ENCODE assay signal across 8 cellular contexts in genomic region chr4:109816082-109816442, GRCh38. TPM values are rescaled to one million over a fixed set of nuclear protein-coding genes. Genes with fewer than 3 reads are reported as not detected.
DNase-seq lines count a peak whose midpoint lies in the region; ATAC-seq and TF ChIP-seq lines count a peak whose summit lies in the region.

No MANE protein-coding gene starts in this region.

- H4K20me1 ChIP-seq in DND-41 (ENCODE audit: insufficient read depth, low read length) (no peaks in the 10 kb centered on the region; the same call in 1 of the 2 replicates), SU-DHL-6 (ENCODE audit: low read depth, low read length) (no peaks in the 10 kb centered on the region)

- H3K9me3 ChIP-seq in DND-41 (ENCODE audit: insufficient read depth, low read length, severe bottlenecking) (no peaks in the 10 kb centered on the region), SU-DHL-6 (ENCODE audit: insufficient read depth, low read length) (no peaks in the 10 kb centered on the region), liver (ENCODE audit: control insufficient read depth in 4 of 4, low read length in 3 of 4) (no peaks in the 10 kb centered on the region)

- H3K4me2 ChIP-seq in DND-41 (ENCODE audit: insufficient read depth, low read length) (peak overlapping the region; percentile 76), SU-DHL-6 (ENCODE audit: low read depth, low read length, poor library complexity, severe bottlenecking) (peak overlapping the region; percentile 59)

- H3K9ac ChIP-seq in DND-41 (ENCODE audit: low read depth, low read length), result peak overlapping the region; percentile 67
- H3K9ac ChIP-seq in SU-DHL-6 (ENCODE audit: low read length), result peak overlapping the region; percentile 89
- peak overlapping the region; percentile 82 to 84 for H3K9ac ChIP-seq in liver (ENCODE audit: low read depth in 1 of 2, low read length in 2 of 2)

- no peaks in the 10 kb centered on the region; the same call in 1 of the 2 replicates for H3F3A ChIP-seq in SU-DHL-6 (ENCODE audit: insufficient read depth)

- H3K79me2 ChIP-seq in DND-41 (ENCODE audit: insufficient read depth, low read length) (peaks cover 43% of the 10 kb centered on the region), SU-DHL-6 (ENCODE audit: insufficient read depth, low read length) (peaks cover 31% of the 10 kb centered on the region)

- no peaks in the 10 kb centered on the region for H3K9me2 ChIP-seq in SU-DHL-6 (replicated peaks; ENCODE audit: insufficient read depth, low read length)

- WGBS in liver, result under 1% methylated on average over 19 of the region's 19 CpGs

- H3K27ac ChIP-seq in DND-41 (ENCODE audit: low read length) (peak overlapping the region; percentile 86), SU-DHL-6 (ENCODE audit: low read depth, low read length) (peak overlapping the region; percentile 48; the same call in 1 of the 2 replicates), liver (ENCODE audit: low read depth in 1 of 2, low read length in 2 of 2) (peak overlapping the region in 1 of 2 donors; percentile 87)

- peaks cover 32% of the 10 kb centered on the region for H3K4me1 ChIP-seq in DND-41 (ENCODE audit: insufficient read depth, low read length)
- H3K4me1 ChIP-seq in liver (ENCODE audit: control insufficient read depth in 4 of 4, insufficient read depth in 4 of 4, low read length in 3 of 4), result peaks cover 2 to 20% (median 16%) of the 10 kb centered on the region in 4 donors

- H3K4me3 ChIP-seq in DND-41 (ENCODE audit: low read depth in 1 of 2, low read length in 2 of 2), result peak overlapping the region; percentile 59 to 81
- H3K4me3 ChIP-seq in SU-DHL-6 (ENCODE audit: insufficient read depth, low read length, poor library complexity, severe bottlenecking), result peak overlapping the region; percentile 82
- peak overlapping the region; percentile 95 for H3K4me3 ChIP-seq in astrocyte of the cerebellum (ENCODE audit: low read depth, low read length)
- peak overlapping the region; percentile 81 to 97 (median 85) for H3K4me3 ChIP-seq in liver (ENCODE audit: low read depth in 1 of 3, low read length in 3 of 3)

- ATAC-seq in DND-41 (ENCODE audit: insufficient read depth, low read depth) (peak; percentile 44), GM18502 (IDR thresholded peaks at IDR 0.05; ENCODE audit: poor library complexity, unreplicated experiment) (no peak)

- no peak for TF ChIP-seq CTCF in DND-41 (IDR thresholded peaks at IDR 0.05; ENCODE audit: borderline replicate concordance, extremely low read depth, low read length, poor library complexity, severe bottlenecking)
- TF ChIP-seq CTCF in SU-DHL-6 (IDR thresholded peaks at IDR 0.05; ENCODE audit: insufficient read depth, low read length, poor library complexity, severe bottlenecking), result no peak
- no peak for TF ChIP-seq CTCF in astrocyte of the cerebellum (IDR thresholded peaks at IDR 0.05; ENCODE audit: low read depth, low read length, missing control alignments)
- no peak for TF ChIP-seq CTCF in liver (IDR thresholded peaks at IDR 0.05; ENCODE audit: low read depth, low read length, missing input control)

- no peak for TF ChIP-seq RAD21 in liver (IDR thresholded peaks at IDR 0.05)

- H3K36me3 ChIP-seq in DND-41 (ENCODE audit: insufficient read depth, low read length) (peaks cover 42% of the 10 kb centered on the region), SU-DHL-6 (ENCODE audit: low read length) (no peaks in the 10 kb centered on the region), liver (ENCODE audit: control insufficient read depth in 4 of 4, insufficient read depth in 3 of 4, low read depth in 1 of 4, low read length in 3 of 4) (peaks cover 2 to 15% (median 10%) of the 10 kb centered on the region in 4 donors)

- in situ Hi-C loops in astrocyte of the cerebellum (cut with HindIII; ENCODE audit: low sequenced_read_pairs), result no loop called here

- DNase-seq in DND-41 (peak; percentile 62), astrocyte of the cerebellum (ENCODE audit: low read depth) (no peak), NCI-H1417 treated with DMSO at 0.1 percent for 48 hours (lab: John Stamatoyannopoulos, UW) (no peak), cerebellar nuclear complex (lab: John Stamatoyannopoulos, UW) (no peak)
- DNase-seq in stimulated activated CD8-positive, alpha-beta memory T cell treated with anti-CD3 and anti-CD28 coated beads, Interleukin-12 subunit alpha, Interleukin-12 subunit beta, amount 100 ng/mL, for 24 hours (ENCODE audit: extremely low read depth), result peak; percentile 3

- H2AFZ ChIP-seq in DND-41 (ENCODE audit: low read depth, low read length) (peak overlapping the region; percentile 92), SU-DHL-6 (ENCODE audit: low read depth, low read length, severe bottlenecking) (peak overlapping the region; percentile 96)

- H3K27me3 ChIP-seq in DND-41 (ENCODE audit: insufficient read depth, low read length, poor library complexity), result no peaks in the 10 kb centered on the region
- H3K27me3 ChIP-seq in SU-DHL-6 (ENCODE audit: low read length), result no peaks in the 10 kb centered on the region
- H3K27me3 ChIP-seq in liver (ENCODE audit: control insufficient read depth in 4 of 4, insufficient read depth in 4 of 4, low read length in 3 of 4), result no peaks in the 10 kb centered on the region

TF ChIP-seq in liver, 16 proteins besides CTCF, POLR2A, EP300 and RAD21:
- no peak for TF ChIP-seq HNF4G (IDR thresholded peaks at IDR 0.05)

RNA-seq across cellular contexts. Expression of gene GAR1, which starts 0.5 kb away (rescaled TPM):
- 1 to 10 TPM; 1.5 to 7.2 TPM for total RNA-seq in liver
- 1 to 10 TPM; 4.5 to 7.7 TPM for polyA plus RNA-seq in liver

RNA-seq across cellular contexts. Expression of gene RRH, which starts 11.7 kb away (rescaled TPM):
- under 1 TPM; 0.05 to 0.08 TPM for total RNA-seq in liver
- polyA plus RNA-seq in liver, result under 1 TPM in 1 of 2 donors, not detected in 1; 0.05 TPM

RNA-seq across cellular contexts. Expression of gene CFI, which starts 14.3 kb away (rescaled TPM):
- 100 to 1,000 TPM; 232 to 598 TPM for total RNA-seq in liver
- 100 to 1,000 TPM; 410 to 589 TPM for polyA plus RNA-seq in liver

RNA-seq across cellular contexts. Expression of gene LRIT3, which starts 31.8 kb away (rescaled TPM):
- under 1 TPM in 1 of 2 donors, not detected in 1; 0.08 TPM for total RNA-seq in liver
- polyA plus RNA-seq in liver, result under 1 TPM; 0.03 to 0.07 TPM

Comparison
In these comparisons a context has a peak if more than half of its experiments do, and no peak if none do; other contexts are left out.
1. DNase-seq: peak in DND-41 (single experiment) and stimulated activated CD8-positive, alpha-beta memory T cell treated with anti-CD3 and anti-CD28 coated beads, Interleukin-12 subunit alpha, Interleukin-12 subunit beta, amount 100 ng/mL, for 24 hours (single experiment); none in astrocyte of the cerebellum (single experiment), NCI-H1417 treated with DMSO at 0.1 percent for 48 hours (single experiment) and cerebellar nuclear complex (0 of 2).
2. Peak in every context shown above with its lines, with median percentiles within 50 percentile points of each other: H3K4me3 ChIP-seq and H3K9ac ChIP-seq.